ENCODE assay signal across 1 cellular context in genomic region chr3:80769683-80770082, GRCh38.
TF ChIP-seq lines count a peak whose summit lies in the region.

No MANE protein-coding gene starts in this region.

TF ChIP-seq in WTC11, 78 proteins besides CTCF, POLR2A, EP300 and RAD21 (continued from another document):
- TF ChIP-seq PREB (CRISPR knock-in tag; IDR thresholded peaks at IDR 0.05; ENCODE audit: borderline replicate concordance) = no peak
- TF ChIP-seq USF2 (CRISPR knock-in tag; IDR thresholded peaks at IDR 0.05) = no peak
